Comparison of ENCODE assay signal across 7 cellular contexts in genomic region chr1:158998037-158998780, GRCh38. TPM values are rescaled to one million over a fixed set of nuclear protein-coding genes. Genes with fewer than 3 reads are reported as not detected.
A peak's percentile ranks its signal among the peaks of the same experiment; 100 is the strongest.
DNase-seq lines count a peak whose midpoint lies in the region; ATAC-seq and TF ChIP-seq lines count a peak whose summit lies in the region.

No MANE protein-coding gene starts in this region.

- no peak overlapping the region for H3K27ac ChIP-seq in OCI-LY7 (ENCODE audit: low read depth, low read length, poor library complexity, severe bottlenecking)

- ATAC-seq in GM21786 (IDR thresholded peaks at IDR 0.05; ENCODE audit: unreplicated experiment) (peak; percentile 25), HG02870 (IDR thresholded peaks at IDR 0.05; ENCODE audit: unreplicated experiment) (no peak)
- ATAC-seq in stimulated activated naive B cell treated with anti-CD40 and anti-IgM and Interleukin-4, amounts not matched to agents 10 μg/mL and 1 μg/mL and 100 μg/mL, for 72 hours (replicated peaks) = peak; percentile 16 to 20

- no peak overlapping the region for H3K4me3 ChIP-seq in OCI-LY7 (ENCODE audit: low read depth, low read length, poor library complexity, severe bottlenecking)

- no peaks in the 10 kb centered on the region for H3K79me2 ChIP-seq in OCI-LY7 (ENCODE audit: insufficient read depth, low read depth, low read length)

- peaks cover 23% of the 10 kb centered on the region for H3K4me1 ChIP-seq in OCI-LY7 (ENCODE audit: insufficient read depth, low read length, poor library complexity, severe bottlenecking)

- intact Hi-C loops in OCI-LY7 (cut with micrococcal nuclease; ENCODE audit: unreplicated experiment) = loop anchor here (1.0 to 5.0 kb wide), 6 partner anchors 46 to 751 kb away; no protein-coding TSS in a partner anchor

- in situ Hi-C loops in ACHN (cut with HindIII; ENCODE audit: low pct_ligation_motif_present, low pct_unique_long_range_greater_than_20kb, low sequenced_read_pairs) = no loop called here

- CTCF ChIA-PET in OCI-LY7 (lab: Charles Lee; ENCODE audit: unreplicated experiment) = interaction anchor here (1.2 kb wide), 1 partner anchor 73 kb away, joined by 3 read pairs; no protein-coding TSS in a partner anchor

- peak overlapping the region; percentile 83 for H3K4me3 Mint-ChIP-seq in glutamatergic neuron (ENCODE audit: unreplicated experiment)
- H3K4me3 Mint-ChIP-seq in stimulated activated naive B cell treated with anti-CD40 and anti-IgM and Interleukin-4, amounts not matched to agents 10 μg/mL and 1 μg/mL and 100 μg/mL, for 72 hours = peak overlapping the region in 1 of 2 donors; percentile 4

- peaks cover 1% of the 10 kb centered on the region for H3K27me3 Mint-ChIP-seq in glutamatergic neuron (ENCODE audit: unreplicated experiment)
- H3K27me3 Mint-ChIP-seq in stimulated activated naive B cell treated with anti-CD40 and anti-IgM and Interleukin-4, amounts not matched to agents 10 μg/mL and 1 μg/mL and 100 μg/mL, for 72 hours = no peaks in the 10 kb centered on the region

- peak overlapping the region; percentile 65; the same call in 1 of the 2 replicates for H2AFZ ChIP-seq in OCI-LY7 (ENCODE audit: low read length)

- no peak overlapping the region for H3K27ac Mint-ChIP-seq in glutamatergic neuron (ENCODE audit: unreplicated experiment)
- H3K27ac Mint-ChIP-seq in stimulated activated naive B cell treated with anti-CD40 and anti-IgM and Interleukin-4, amounts not matched to agents 10 μg/mL and 1 μg/mL and 100 μg/mL, for 72 hours = no peak overlapping the region

- H3K36me3 ChIP-seq in OCI-LY7 (ENCODE audit: insufficient read depth, low read length) = no peaks in the 10 kb centered on the region

- H3K9me3 Mint-ChIP-seq in glutamatergic neuron (ENCODE audit: unreplicated experiment) = no peaks in the 10 kb centered on the region
- peaks cover 0 to 6% of the 10 kb centered on the region in 2 donors for H3K9me3 Mint-ChIP-seq in stimulated activated naive B cell treated with anti-CD40 and anti-IgM and Interleukin-4, amounts not matched to agents 10 μg/mL and 1 μg/mL and 100 μg/mL, for 72 hours

- H4K20me1 ChIP-seq in OCI-LY7 (ENCODE audit: insufficient read depth, low read length) = no peaks in the 10 kb centered on the region

- H3K36me3 Mint-ChIP-seq in glutamatergic neuron (ENCODE audit: unreplicated experiment) = no peaks in the 10 kb centered on the region
- H3K36me3 Mint-ChIP-seq in stimulated activated naive B cell treated with anti-CD40 and anti-IgM and Interleukin-4, amounts not matched to agents 10 μg/mL and 1 μg/mL and 100 μg/mL, for 72 hours = peaks cover 0 to 11% of the 10 kb centered on the region in 2 donors

- no TSS peak for BruUV-seq in OCI-LY7 (replicated peaks; lab: Mats Ljungman, UMichigan)

- POLR2A ChIA-PET in OCI-LY7 (lab: Charles Lee) = interaction anchor here (0.5 to 1.3 kb wide), 7 partner anchors 13 to 821 kb away, joined by 3 to 4 read pairs (median 3); partner anchors contain the start of gene AIM2

- no peak for TF ChIP-seq CTCF in OCI-LY7 (conservative IDR thresholded peaks at IDR 0.05; ENCODE audit: low read length)
- no peak for TF ChIP-seq CTCF in glutamatergic neuron (IDR thresholded peaks at IDR 0.05; ENCODE audit: partially characterized antibody, unreplicated experiment)

- no peaks in the 10 kb centered on the region for H3K9me2 ChIP-seq in OCI-LY7 (ENCODE audit: insufficient read depth, low read length)

- peaks cover 15% of the 10 kb centered on the region for H3K4me1 Mint-ChIP-seq in glutamatergic neuron (ENCODE audit: low read depth, unreplicated experiment)
- peaks cover 6 to 12% of the 10 kb centered on the region in 2 donors for H3K4me1 Mint-ChIP-seq in stimulated activated naive B cell treated with anti-CD40 and anti-IgM and Interleukin-4, amounts not matched to agents 10 μg/mL and 1 μg/mL and 100 μg/mL, for 72 hours

- DNase-seq in OCI-LY7 (ENCODE audit: low spot score) (no peak), glutamatergic neuron (no peak), ACHN (no peak), DMS53 treated with DMSO at 0.1 percent for 48 hours (lab: John Stamatoyannopoulos, UW; ENCODE audit: unreplicated experiment) (no peak)
- no peak for DNase-seq in stimulated activated naive B cell treated with anti-CD40 and anti-IgM and Interleukin-4, amounts not matched to agents 10 μg/mL and 1 μg/mL and 100 μg/mL, for 72 hours

- peaks cover 16% of the 10 kb centered on the region; the same call in 1 of the 2 replicates for H3K9me3 ChIP-seq in OCI-LY7 (ENCODE audit: low read length)

- H3K4me2 ChIP-seq in OCI-LY7 (ENCODE audit: low read length) = peak overlapping the region; percentile 27; the same call in 1 of the 2 replicates

RNA-seq across cellular contexts. Expression of gene IFI16, which starts 11.5 kb away (rescaled TPM):
- total RNA-seq in OCI-LY7 (2014; rRNA removed; shearing (Covaris generic)) = 96.5 and 99.3 TPM in 2 replicates
- total RNA-seq in OCI-LY7 (2022) (271 and 318 TPM in 2 replicates), glutamatergic neuron (ENCODE audit: unreplicated experiment) (0.86 TPM)

Comparison
In these comparisons a context has a peak if more than half of its experiments do, and no peak if none do; other contexts are left out.
1. RNA of gene IFI16, which starts 11.5 kb away (total RNA-seq): 96.5 to 318 TPM in OCI-LY7; 0.86 TPM in glutamatergic neuron (single experiment); every median in the first group is over 10 times any median in the second.